ENCODE assay signal across 11 cellular contexts in genomic region chr1:226646026-226646869, GRCh38.
DNase-seq lines count a peak whose midpoint lies in the region; ATAC-seq and TF ChIP-seq lines count a peak whose summit lies in the region.
"Had no signal": no experiment of that assay in that cellular context is flagged by ENCODE, and none has a peak within 500 bp of the region (broad histone marks: within the 10 kb centered on the region; RNA-seq: fewer than 3 reads in every experiment).

No MANE protein-coding gene starts in this region.

- H3K4me1 ChIP-seq in muscle layer of duodenum (ENCODE audit: control insufficient read depth in 1 of 2, insufficient read depth in 2 of 2, low read length in 2 of 2) (peaks cover 13 to 71% of the 10 kb centered on the region in 2 donors), ascending aorta (peaks cover 0 to 10% of the 10 kb centered on the region in 2 donors)

- peak overlapping the region; percentile 41 for H3K27ac Mint-ChIP-seq in stimulated activated naive CD8-positive, alpha-beta T cell treated with anti-CD3 and anti-CD28 coated beads, Interleukin-15, Interleukin-2, amounts not matched to agents 100 ng/mL and 50 ng/mL, for 24 hours
- peak overlapping the region in 3 of 5 experiments; percentile 36 to 56 (median 46) for H3K27ac Mint-ChIP-seq in brain
- H3K27ac Mint-ChIP-seq: activated T-helper 2 cell treated with anti-CD3 and anti-CD28 coated beads, Interferon-gamma antibody, Interleukin-2, Interleukin-4, amounts not matched to agents 10 μg/mL and 5 μg/mL and 100 μg/mL, durations not matched to agents 14 hours and 24 hours and 36 hours had no signal

- H3K27ac ChIP-seq in muscle layer of duodenum (ENCODE audit: low read length) (peak overlapping the region; percentile 35), ascending aorta (peak overlapping the region in 1 of 2 donors; percentile 4)

- H3K9me3 ChIP-seq in muscle layer of duodenum (ENCODE audit: control insufficient read depth in 1 of 2, low read length in 2 of 2), result no peaks in the 10 kb centered on the region
- no peaks in the 10 kb centered on the region for H3K9me3 ChIP-seq in ascending aorta
- H3K9me3 ChIP-seq: esophagus muscularis mucosa had no signal

- H3K9me3 Mint-ChIP-seq in stimulated activated naive CD8-positive, alpha-beta T cell treated with anti-CD3 and anti-CD28 coated beads, Interleukin-15, Interleukin-2, amounts not matched to agents 100 ng/mL and 50 ng/mL, for 24 hours, result no peaks in the 10 kb centered on the region
- peaks cover 0 to 4% (median 0%) of the 10 kb centered on the region in 5 experiments for H3K9me3 Mint-ChIP-seq in brain
- H3K9me3 Mint-ChIP-seq: activated T-helper 2 cell treated with anti-CD3 and anti-CD28 coated beads, Interferon-gamma antibody, Interleukin-2, Interleukin-4, amounts not matched to agents 10 μg/mL and 5 μg/mL and 100 μg/mL, durations not matched to agents 14 hours and 24 hours and 36 hours had no signal

- H3K4me3 Mint-ChIP-seq in stimulated activated naive CD8-positive, alpha-beta T cell treated with anti-CD3 and anti-CD28 coated beads, Interleukin-15, Interleukin-2, amounts not matched to agents 100 ng/mL and 50 ng/mL, for 24 hours, result no peak overlapping the region
- H3K4me3 Mint-ChIP-seq in brain, result no peak overlapping the region

- no peak for TF ChIP-seq CTCF in brain (conservative IDR thresholded peaks at IDR 0.05)
- no peak for TF ChIP-seq CTCF in ascending aorta (IDR thresholded peaks at IDR 0.05)

- H3K4me3 ChIP-seq in muscle layer of duodenum (ENCODE audit: low read depth in 1 of 2, low read length in 2 of 2) (no peak overlapping the region), ascending aorta (no peak overlapping the region)
- H3K4me3 ChIP-seq: esophagus muscularis mucosa had no signal

- no peak for DNase-seq in stimulated activated naive CD8-positive, alpha-beta T cell treated with anti-CD3 and anti-CD28 coated beads, Interleukin-15, Interleukin-2, amounts not matched to agents 100 U/mL and 50 U/mL, for 24 hours
- no peak for DNase-seq in NCI-H510A (lab: John Stamatoyannopoulos, UW)
- no peak for DNase-seq in ascending aorta (ENCODE audit: low spot score in 2 of 2)
- DNase-seq in amniotic stem cell (lab: John Stamatoyannopoulos, UW), result no peak
- no peak for DNase-seq in A172 (ENCODE audit: low spot score)

- no peak for ATAC-seq in stimulated activated naive CD8-positive, alpha-beta T cell treated with anti-CD3 and anti-CD28 coated beads, Interleukin-15, Interleukin-2, amounts not matched to agents 100 U/mL and 50 U/mL, for 24 hours
- ATAC-seq: left colon had no signal

- H3K27me3 Mint-ChIP-seq in stimulated activated naive CD8-positive, alpha-beta T cell treated with anti-CD3 and anti-CD28 coated beads, Interleukin-15, Interleukin-2, amounts not matched to agents 100 ng/mL and 50 ng/mL, for 24 hours, result no peaks in the 10 kb centered on the region
- peaks cover 4% of the 10 kb centered on the region for H3K27me3 Mint-ChIP-seq in brain

- H3K36me3 ChIP-seq in muscle layer of duodenum (ENCODE audit: control insufficient read depth in 1 of 2, insufficient read depth in 2 of 2, low read length in 2 of 2), result peaks cover 28 to 36% of the 10 kb centered on the region in 2 donors
- H3K36me3 ChIP-seq in ascending aorta, result peaks cover 30 to 33% of the 10 kb centered on the region in 2 donors

- peaks cover 63% of the 10 kb centered on the region for H3K4me1 Mint-ChIP-seq in stimulated activated naive CD8-positive, alpha-beta T cell treated with anti-CD3 and anti-CD28 coated beads, Interleukin-15, Interleukin-2, amounts not matched to agents 100 ng/mL and 50 ng/mL, for 24 hours (ENCODE audit: low read depth)
- peaks cover 38% of the 10 kb centered on the region for H3K4me1 Mint-ChIP-seq in brain

- peaks cover 46% of the 10 kb centered on the region for H3K36me3 Mint-ChIP-seq in stimulated activated naive CD8-positive, alpha-beta T cell treated with anti-CD3 and anti-CD28 coated beads, Interleukin-15, Interleukin-2, amounts not matched to agents 100 ng/mL and 50 ng/mL, for 24 hours (ENCODE audit: low read depth)
- peaks cover 5% of the 10 kb centered on the region for H3K36me3 Mint-ChIP-seq in brain

- H3K27me3 ChIP-seq in muscle layer of duodenum (ENCODE audit: low read depth, low read length) (no peaks in the 10 kb centered on the region), ascending aorta (no peaks in the 10 kb centered on the region)
- H3K27me3 ChIP-seq: esophagus muscularis mucosa had no signal

- intact Hi-C loops in ascending aorta (cut with DNase I), result no loop called here
